Comparison of ENCODE assay signal across 1 cellular context in the genomic region with DNA sequence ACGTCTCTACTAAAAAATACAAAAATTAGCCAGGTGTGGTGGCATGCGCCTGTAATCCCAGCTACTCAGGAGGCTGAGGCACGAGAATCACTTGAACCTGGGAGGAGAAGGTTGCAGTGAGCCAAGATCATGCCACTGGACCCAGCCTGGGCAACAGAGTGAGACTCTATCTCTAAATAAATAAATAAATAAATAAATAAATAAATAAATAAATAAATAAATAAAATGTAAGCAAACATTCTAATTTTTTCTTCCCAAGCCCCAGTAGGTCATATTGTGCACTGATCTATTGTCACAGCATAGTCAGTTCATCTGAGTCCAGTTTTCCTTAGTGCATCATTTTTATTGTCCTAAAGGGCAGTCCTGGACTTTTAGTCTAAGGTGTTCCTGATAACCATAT. TPM values are rescaled to one million over a fixed set of nuclear protein-coding genes. Genes with fewer than 3 reads are reported as not detected.
"Had no signal": no experiment of that assay in that cellular context is flagged by ENCODE, and none has a peak within 500 bp of the region (broad histone marks: within the 10 kb centered on the region; RNA-seq: fewer than 3 reads in every experiment).

No MANE protein-coding gene starts in this region.

RNA-seq across cellular contexts. Expression of gene DBX2, which starts 44.5 kb away (rescaled TPM):
- polyA plus RNA-seq: GM23248 had no signal
